1 cellular context compared by ENCODE assay signal in genomic region chr16:91484-91883, GRCh38.
A peak's percentile ranks its signal among the peaks of the same experiment; 100 is the strongest.
TF ChIP-seq lines count a peak whose summit lies in the region.

No MANE protein-coding gene starts in this region.

TF ChIP-seq in HEK293, 187 proteins besides CTCF, POLR2A, EP300 and RAD21 (continued from another document):
- TF ChIP-seq ZBTB6 (tag by site-specific recombination; IDR thresholded peaks at IDR 0.05) (peak; percentile 29; the same call in 1 of the 2 replicates), ZNF600 (tag by site-specific recombination; IDR thresholded peaks at IDR 0.05) (peak; percentile 74), TRIM28 (IDR thresholded peaks at IDR 0.05; ENCODE audit: borderline replicate concordance, low read length) (no peak), ZNF394 (tag by site-specific recombination; IDR thresholded peaks at IDR 0.05; ENCODE audit: borderline replicate concordance) (peak; percentile 96), ZBTB48 (tag by site-specific recombination; IDR thresholded peaks at IDR 0.05) (peak; percentile 73; the same call in 1 of the 2 replicates), KLF1 (tag by site-specific recombination; IDR thresholded peaks at IDR 0.05) (no peak), PRDM10 (tag by site-specific recombination; IDR thresholded peaks at IDR 0.05) (peak; percentile 57; the same call in 1 of the 2 replicates), PATZ1 (tag by site-specific recombination; IDR thresholded peaks at IDR 0.05) (0 out of 2 replicates have a peak, but pooled peaks have one; percentile 30), ZNF645 (tag by site-specific recombination; IDR thresholded peaks at IDR 0.05) (no peak), ZNF501 (tag by site-specific recombination; IDR thresholded peaks at IDR 0.05) (no peak)
